20 cellular contexts compared by ENCODE assay signal in the genomic region with DNA sequence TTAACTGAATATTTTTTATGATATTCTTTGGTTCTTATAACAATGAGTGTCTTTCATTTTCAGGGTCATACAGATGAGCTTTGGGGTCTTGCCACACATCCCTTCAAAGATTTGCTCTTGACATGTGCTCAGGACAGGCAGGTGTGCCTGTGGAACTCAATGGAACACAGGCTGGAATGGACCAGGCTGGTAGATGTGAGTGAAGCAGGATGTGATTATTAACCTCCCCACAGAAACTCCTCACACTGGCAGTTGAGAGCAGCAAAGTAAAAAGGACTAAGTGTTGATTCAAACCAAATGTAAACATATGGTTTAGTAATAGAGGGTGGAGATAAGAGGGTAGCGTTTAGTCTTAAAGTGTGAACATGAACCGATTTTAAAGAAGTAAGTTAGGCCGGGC. TPM values are rescaled to one million over a fixed set of nuclear protein-coding genes. Genes with fewer than 3 reads are reported as not detected.
DNase-seq lines count a peak whose midpoint lies in the region; ATAC-seq, FAIRE-seq and TF ChIP-seq lines count a peak whose summit lies in the region.
"Had no signal": no experiment of that assay in that cellular context is flagged by ENCODE, and none has a peak within 500 bp of the region (broad histone marks: within the 10 kb centered on the region; RNA-seq: fewer than 3 reads in every experiment).

No MANE protein-coding gene starts in this region.

- 79% methylated on average over 3 of the region's 3 CpGs for WGBS in A549 (ENCODE audit: missing lambda C conversion rate)
- WGBS in IMR-90 (ENCODE audit: extremely low coverage in 2 of 2, insufficient read length in 1 of 2), 2 experiments: 88% methylated on average over 3 of the region's 3 CpGs; no CpG with 5 or more reads in 1 of the 2 experiments
- WGBS in lung, 2 donors: 63 to 84% methylated on average over 3 of the region's 3 CpGs

- no peak for TF ChIP-seq EP300 in A549 (IDR thresholded peaks at IDR 0.05)

- no peak for DNase-seq in A549 (ENCODE audit: low read depth in 1 of 2, low spot score in 1 of 2)
- no peak for DNase-seq in IMR-90
- no peak for DNase-seq in T-helper 17 cell
- no peak for DNase-seq in lung (ENCODE audit: low spot score)
- DNase-seq in AG08395 (ENCODE audit: low spot score): no peak
- DNase-seq in RKO (ENCODE audit: low spot score): no peak
- no peak for DNase-seq in NCI-H1436 (lab: John Stamatoyannopoulos, UW)
- DNase-seq in SW 1271 (lab: John Stamatoyannopoulos, UW): no peak
- DNase-seq: Caco-2; CD4-positive, CD25-positive, alpha-beta regulatory T cell; DMS 273 treated with DMSO at 0.1 percent for 48 hours; H9; HFFc6; Kasumi-1; NCI-H1417; NCI-H187 treated with DMSO at 0.1 percent for 48 hours; NCI-H2227 treated with DMSO at 0.1 percent for 48 hours; NCI-H524; Right ventricle myocardium superior had no signal

- H2BK120ac ChIP-seq in IMR-90 (ENCODE audit: low read depth, low read length): no peak overlapping the region

- in situ Hi-C loops in IMR-90 (cut with MboI; ENCODE audit: low sequenced_read_pairs): no loop called here

- H3K27me3 Mint-ChIP-seq in T-helper 17 cell: no peaks in the 10 kb centered on the region
- H3K27me3 Mint-ChIP-seq: CD4-positive, CD25-positive, alpha-beta regulatory T cell had no signal

- H3K9me3 ChIP-seq in A549: no peaks in the 10 kb centered on the region
- H3K9me3 ChIP-seq in IMR-90 (ENCODE audit: control insufficient read depth, insufficient read depth, low read length): no peaks in the 10 kb centered on the region
- no peaks in the 10 kb centered on the region for H3K9me3 ChIP-seq in T-helper 17 cell (ENCODE audit: control insufficient read depth, low read length, poor library complexity, severe bottlenecking)
- no peaks in the 10 kb centered on the region for H3K9me3 ChIP-seq in lung (ENCODE audit: control insufficient read depth in 2 of 2, insufficient read depth in 1 of 2, low read length in 1 of 2)
- H3K9me3 ChIP-seq: Caco-2 had no signal

- H3K4ac ChIP-seq in IMR-90 (ENCODE audit: low read depth, low read length): no peak overlapping the region

- H3K4me1 ChIP-seq in A549 (no peaks in the 10 kb centered on the region), IMR-90 (ENCODE audit: control insufficient read depth, insufficient read depth, low read length) (no peaks in the 10 kb centered on the region), lung (ENCODE audit: control insufficient read depth in 2 of 2, insufficient read depth in 2 of 2, low read length in 2 of 2) (no peaks in the 10 kb centered on the region)
- H3K4me1 ChIP-seq: Caco-2 had no signal

- ATAC-seq in A549 (no peak), IMR-90 (ENCODE audit: low read depth) (peak; percentile 42; the same call in 1 of the 2 replicates), T-helper 17 cell (no peak), lung (ENCODE audit: insufficient read depth, low FRiP score) (peak; percentile 79)

- H4K8ac ChIP-seq in IMR-90 (ENCODE audit: low read depth in 2 of 2, low read length in 2 of 2): no peak overlapping the region; a peak in 1 of 4 replicates

- no peak for TF ChIP-seq RAD21 in A549 (conservative IDR thresholded peaks at IDR 0.05 in 1 of 2, IDR thresholded peaks at IDR 0.05 in 1 of 2)
- TF ChIP-seq RAD21 in IMR-90 (IDR thresholded peaks at IDR 0.05; ENCODE audit: low read length): no peak

- peak; percentile 39 for FAIRE-seq in A549 (lab: Jason Lieb, UNC)
- FAIRE-seq: GM12891 had no signal

- intact Hi-C loops in IMR-90 (cut with micrococcal nuclease): no loop called here

- H2BK5ac ChIP-seq in IMR-90 (ENCODE audit: low read depth, low read length, poor library complexity, severe bottlenecking): no peak overlapping the region

- H3K18ac ChIP-seq in IMR-90 (ENCODE audit: low read depth, low read length): no peak overlapping the region

- H3K27ac ChIP-seq in A549 (no peak overlapping the region), IMR-90 (ENCODE audit: insufficient read depth, low read length) (no peak overlapping the region), lung (ENCODE audit: low read depth in 1 of 2, low read length in 1 of 2) (no peak overlapping the region)

- H3K27me3 ChIP-seq in IMR-90 (ENCODE audit: control insufficient read depth, insufficient read depth, low read length): no peaks in the 10 kb centered on the region
- no peaks in the 10 kb centered on the region for H3K27me3 ChIP-seq in lung (ENCODE audit: control insufficient read depth, insufficient read depth)

- CTCF ChIA-PET in A549 (lab: Yijun Ruan, JAX) (interaction anchor here (1.3 kb wide), 1 partner anchor 25 kb away, joined by 5 read pairs; no protein-coding TSS in a partner anchor), IMR-90 (lab: Yijun Ruan, JAX) (no interaction called here)

- no peak overlapping the region for H2BK15ac ChIP-seq in IMR-90 (ENCODE audit: low read depth, low read length)

- H3K14ac ChIP-seq in IMR-90 (replicated peaks; ENCODE audit: low read depth, low read length): no peak overlapping the region

- H2AFZ ChIP-seq in IMR-90 (replicated peaks; ENCODE audit: low read length, poor library complexity): no peak overlapping the region

- no peaks in the 10 kb centered on the region; a peak in 1 of 4 replicates for H3K79me1 ChIP-seq in IMR-90 (ENCODE audit: low read depth in 1 of 2, low read length in 2 of 2)

- H3K4me3 ChIP-seq in A549 (no peak overlapping the region), IMR-90 (ENCODE audit: insufficient read depth, low read depth, low read length) (no peak overlapping the region), lung (no peak overlapping the region)

- BruUV-seq in IMR-90 (replicated peaks; lab: Mats Ljungman, UMichigan): no TSS peak

- H3K9me1 ChIP-seq in IMR-90 (ENCODE audit: insufficient read depth, low read length): no peaks in the 10 kb centered on the region

- H3K4me2 ChIP-seq in A549: no peak overlapping the region
- H3K4me2 ChIP-seq in IMR-90 (ENCODE audit: low read depth, low read length): no peak overlapping the region

- no peak overlapping the region for H3K23ac ChIP-seq in IMR-90 (ENCODE audit: low read depth, low read length)

- H2AK5ac ChIP-seq in IMR-90 (ENCODE audit: low read depth, low read length): no peak overlapping the region

- H3K56ac ChIP-seq in IMR-90 (ENCODE audit: extremely low read depth, insufficient read depth, low read length): no peak overlapping the region

- TF ChIP-seq POLR2A in A549 (IDR thresholded peaks at IDR 0.05; ENCODE audit: low read length) (no peak), IMR-90 (IDR thresholded peaks at IDR 0.05; ENCODE audit: low read depth, low read length) (no peak)

- H4K91ac ChIP-seq in IMR-90 (ENCODE audit: insufficient read depth, low read depth, low read length): no peak overlapping the region

- H3K27ac Mint-ChIP-seq in T-helper 17 cell: peak overlapping the region; percentile 79
- H3K27ac Mint-ChIP-seq: H9, HFFc6 had no signal

- H3K9ac ChIP-seq in IMR-90 (ENCODE audit: low read depth, low read length): no peak overlapping the region

- peaks cover 8% of the 10 kb centered on the region for H3K36me3 Mint-ChIP-seq in T-helper 17 cell (ENCODE audit: low read depth)

- POLR2A ChIA-PET in A549 (lab: Yijun Ruan, JAX) (no interaction called here), IMR-90 (lab: Charles Lee; ENCODE audit: unreplicated experiment) (no interaction called here)

- peaks cover 31% of the 10 kb centered on the region for H3K4me1 Mint-ChIP-seq in T-helper 17 cell
- H3K4me1 Mint-ChIP-seq: H9 had no signal

- H2AK9ac ChIP-seq in IMR-90 (replicated peaks; ENCODE audit: low read depth, low read length, poor library complexity): no peak overlapping the region

- TF ChIP-seq CTCF in A549 (IDR thresholded peaks at IDR 0.05) (no peak), IMR-90 (conservative IDR thresholded peaks at IDR 0.05; ENCODE audit: low read depth, low read length) (no peak), lung (IDR thresholded peaks at IDR 0.05; ENCODE audit: control extremely low read depth, extremely low read depth) (no peak)

- no peak overlapping the region for H3K4me3 Mint-ChIP-seq in T-helper 17 cell
- H3K4me3 Mint-ChIP-seq: H9, HFFc6 had no signal

- H3K36me3 ChIP-seq in IMR-90 (ENCODE audit: control insufficient read depth, insufficient read depth, low read length) (peaks cover 27% of the 10 kb centered on the region), lung (ENCODE audit: control insufficient read depth in 2 of 2, insufficient read depth in 2 of 2, low read length in 2 of 2) (peaks cover 11 to 13% of the 10 kb centered on the region in 2 donors)

- H4K20me1 ChIP-seq in IMR-90 (ENCODE audit: insufficient read depth, low read length): no peaks in the 10 kb centered on the region

- H2BK20ac ChIP-seq in IMR-90 (ENCODE audit: low read depth, low read length): no peak overlapping the region

- dilution Hi-C loops in IMR-90 (cut with HindIII; ENCODE audit: low sequenced_read_pairs, unreplicated experiment): no loop called here

- H4K5ac ChIP-seq in IMR-90 (ENCODE audit: low read depth, low read length): no peak overlapping the region

TF ChIP-seq in A549, 52 proteins besides CTCF, POLR2A, EP300 and RAD21 (continues in another document):
- no peak for TF ChIP-seq MYC (IDR thresholded peaks at IDR 0.05; ENCODE audit: borderline replicate concordance, low read length)
- no peak for TF ChIP-seq CHD4 (IDR thresholded peaks at IDR 0.05; ENCODE audit: borderline replicate concordance)

TF ChIP-seq in IMR-90, 13 proteins besides CTCF, POLR2A, EP300 and RAD21 (continues in another document):
- no peak for TF ChIP-seq RCOR1 (IDR thresholded peaks at IDR 0.05; ENCODE audit: insufficient replicate concordance, low read length)
- no peak for TF ChIP-seq MAFK (IDR thresholded peaks at IDR 0.05; ENCODE audit: low read depth, low read length)
- TF ChIP-seq, protein P1, sequence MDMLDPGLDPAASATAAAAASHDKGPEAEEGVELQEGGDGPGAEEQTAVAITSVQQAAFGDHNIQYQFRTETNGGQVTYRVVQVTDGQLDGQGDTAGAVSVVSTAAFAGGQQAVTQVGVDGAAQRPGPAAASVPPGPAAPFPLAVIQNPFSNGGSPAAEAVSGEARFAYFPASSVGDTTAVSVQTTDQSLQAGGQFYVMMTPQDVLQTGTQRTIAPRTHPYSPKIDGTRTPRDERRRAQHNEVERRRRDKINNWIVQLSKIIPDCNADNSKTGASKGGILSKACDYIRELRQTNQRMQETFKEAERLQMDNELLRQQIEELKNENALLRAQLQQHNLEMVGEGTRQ (IDR thresholded peaks at IDR 0.05; ENCODE audit: low read depth, low read length): no peak
- TF ChIP-seq CEBPB (IDR thresholded peaks at IDR 0.05; ENCODE audit: low read depth, low read length): no peak

RNA-seq across cellular contexts. Expression of gene COX7A2L, which starts 57.8 kb away (rescaled TPM):
- polyA plus RNA-seq in A549 (2011; rRNA removed) (219 and 258 TPM in 2 replicates), A549 (2017; fragmentation: RNase III; extraction: RNeasy Plus Mini Kit Qiagen cat#74134 plus additional on column Dnase treatment) (126 to 130 TPM (median 127 TPM) in 3 replicates), IMR-90 (2012; rRNA removed) (97.5 and 132 TPM in 2 replicates), lung (100 to 1,000 TPM in 1 of 2 donors, 10 to 100 TPM in 1; 97.6 to 109 TPM)
- 80.0 and 83.8 TPM in 2 replicates for polyA plus RNA-seq in A549 (2012; cell fraction: cytosol; rRNA removed)
- 29.7 and 52.2 TPM in 2 replicates for polyA plus RNA-seq in A549 (2012; cell fraction: nucleus; rRNA removed)
- polyA minus RNA-seq in A549 (2011; rRNA and poly(A)+ RNA removed): 83.2 and 85.8 TPM in 2 replicates
- total RNA-seq in IMR-90 (2012; rRNA removed) (123 and 192 TPM in 2 replicates), T-helper 17 cell (10 to 100 TPM; 50.9 to 55.3 TPM), lung (100 to 1,000 TPM in 1 of 2 donors, 10 to 100 TPM in 1; 80.4 to 113 TPM)
- 77.9 and 131 TPM in 2 replicates for polyA plus RNA-seq in IMR-90 (2012; cell fraction: cytosol; rRNA removed)
- 18.4 and 53.3 TPM in 2 replicates for polyA plus RNA-seq in IMR-90 (2012; cell fraction: nucleus; rRNA removed; ENCODE audit: low replicate concordance)

Comparison
In these comparisons a context has a peak if more than half of its experiments do, and no peak if none do; other contexts are left out.
1. ATAC-seq: peak in IMR-90 (single experiment) and lung (single experiment); none in A549 (0 of 2) and T-helper 17 cell (single experiment).